Comparison of ENCODE assay signal across 15 cellular contexts in the genomic region with DNA sequence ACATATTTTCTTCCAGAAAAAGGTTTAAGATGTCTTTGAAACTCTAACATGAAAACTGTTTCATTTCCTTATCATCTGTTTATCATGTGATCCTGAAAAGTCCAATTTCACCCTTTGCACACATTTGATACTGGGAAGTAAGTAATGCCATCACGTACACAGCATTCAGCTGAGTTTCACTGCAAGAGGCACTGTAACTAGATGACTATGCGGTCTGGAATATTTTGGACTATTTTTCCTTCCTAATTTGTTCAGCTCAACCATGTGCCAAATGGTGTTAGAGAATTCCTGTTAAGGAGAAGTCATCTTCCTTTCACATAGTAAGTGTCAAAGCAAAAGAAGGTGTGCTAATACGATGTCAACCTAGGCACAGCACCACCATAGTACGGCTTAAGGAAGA.
DNase-seq lines count a peak whose midpoint lies in the region; ATAC-seq, FAIRE-seq and TF ChIP-seq lines count a peak whose summit lies in the region.
"Had no signal": no experiment of that assay in that cellular context is flagged by ENCODE, and none has a peak within 500 bp of the region (broad histone marks: within the 10 kb centered on the region; RNA-seq: fewer than 3 reads in every experiment).

No MANE protein-coding gene starts in this region.

- DNase-seq in heart right ventricle (no peak), Right ventricle myocardium superior (no peak), GM12878 (ENCODE audit: low read depth, low spot score) (no peak), immature natural killer cell (no peak), tibial artery (no peak), islet precursor cell (no peak)
- DNase-seq in activated T-cell treated with anti-CD3 and anti-CD28 coated beads, Interleukin-2, amount 50 U/mL, for 24 hours = no peak
- no peak for DNase-seq in effector memory CD8-positive, alpha-beta T cell
- DNase-seq: activated T-cell treated with anti-CD3 and anti-CD28 coated beads, Interleukin-2, amount 50 U/mL, for 1 hour; NCI-H1092; NCI-H2227 treated with DMSO at 0.1 percent for 48 hours; pancreas; PC-3 had no signal

- no peak overlapping the region for H3K4me3 ChIP-seq in heart right ventricle
- no peak overlapping the region for H3K4me3 ChIP-seq in GM12878
- no peak overlapping the region for H3K4me3 ChIP-seq in tibial artery
- H3K4me3 ChIP-seq: pancreas, thoracic aorta had no signal

- TF ChIP-seq POLR2A in GM12878 (IDR thresholded peaks at IDR 0.05; ENCODE audit: low read depth, low read length) = no peak

- SMC1A ChIA-PET in GM12878 (lab: Charles Lee; ENCODE audit: uncharacterized antibody, unreplicated experiment) = interaction anchor here (0.6 to 2.5 kb wide), 5 partner anchors 10 to 89 kb away, joined by 3 to 7 read pairs (median 3); no protein-coding TSS in a partner anchor

- H3K4me1 ChIP-seq in heart right ventricle (peaks cover 2 to 92% (median 60%) of the 10 kb centered on the region in 9 donors), GM12878 (ENCODE audit: control insufficient read depth, insufficient read depth, low read length) (no peaks in the 10 kb centered on the region), tibial artery (peaks cover 0 to 97% (median 43%) of the 10 kb centered on the region in 4 donors)

- H3K27me3 Mint-ChIP-seq in immature natural killer cell (ENCODE audit: low read depth in 3 of 3) = peaks cover 0 to 2% (median 2%) of the 10 kb centered on the region in 3 donors
- no peaks in the 10 kb centered on the region for H3K27me3 Mint-ChIP-seq in activated T-cell treated with anti-CD3 and anti-CD28 coated beads, Interleukin-2, amount 50 U/mL, for 24 hours
- H3K27me3 Mint-ChIP-seq in effector memory CD8-positive, alpha-beta T cell = peaks cover 0 to 16% of the 10 kb centered on the region in 2 donors

- TF ChIP-seq RAD21 in GM12878 (IDR thresholded peaks at IDR 0.05; ENCODE audit: insufficient read depth, low read depth, low read length) = no peak

- CTCF ChIA-PET in GM12878 (lab: Yijun Ruan, JAX) = no interaction called here

- no peaks in the 10 kb centered on the region for H3K9me3 Mint-ChIP-seq in immature natural killer cell
- H3K9me3 Mint-ChIP-seq in activated T-cell treated with anti-CD3 and anti-CD28 coated beads, Interleukin-2, amount 50 U/mL, for 24 hours = no peaks in the 10 kb centered on the region
- H3K9me3 Mint-ChIP-seq in effector memory CD8-positive, alpha-beta T cell = no peaks in the 10 kb centered on the region

- FAIRE-seq in GM12878 (lab: Jason Lieb, UNC) = no peak
- FAIRE-seq: D721Med, pancreas had no signal

- POLR2A ChIA-PET in GM12878 (lab: Charles Lee) = no interaction called here

- no peak overlapping the region for H2AFZ ChIP-seq in GM12878 (ENCODE audit: control insufficient read depth, low read depth, low read length)

- intact Hi-C loops in heart right ventricle (cut with DNase I) (loop anchor here in 2 of 10 donors (5.0 to 10.0 kb wide), 2 partner anchors 49 to 52 kb away; no protein-coding TSS in a partner anchor), Right ventricle myocardium superior (cut with DNase I) (no loop called here), GM12878 (cut with micrococcal nuclease; ENCODE audit: unreplicated experiment) (no loop called here), tibial artery (cut with DNase I; ENCODE audit: low total_unique reads) (no loop called here)

- H3K27ac ChIP-seq in heart right ventricle (peak overlapping the region in 4 of 10 donors; percentile 30 to 68 (median 54)), GM12878 (ENCODE audit: control insufficient read depth, insufficient read depth) (no peak overlapping the region), tibial artery (peak overlapping the region; percentile 31 to 45)

- no peaks in the 10 kb centered on the region for H3K79me2 ChIP-seq in GM12878 (ENCODE audit: control insufficient read depth, insufficient read depth, low read length)

- no peak for TF ChIP-seq CTCF in heart right ventricle (IDR thresholded peaks at IDR 0.05)
- no peak for TF ChIP-seq CTCF in GM12878 (IDR thresholded peaks at IDR 0.05 in 2 of 3, conservative IDR thresholded peaks at IDR 0.05 in 1 of 3; ENCODE audit: control insufficient read depth in 2 of 3, extremely low read depth in 1 of 3, insufficient read depth in 1 of 3, low read depth in 3 of 3, low read length in 3 of 3)
- no peak for TF ChIP-seq CTCF in tibial artery (IDR thresholded peaks at IDR 0.05)

- RAD21 ChIA-PET in GM12878 (lab: Charles Lee; ENCODE audit: unreplicated experiment) = interaction anchor here (1.0 to 1.5 kb wide), 3 partner anchors 45 to 112 kb away, joined by 3 read pairs; no protein-coding TSS in a partner anchor

- H3K9me3 ChIP-seq in heart right ventricle (no peaks in the 10 kb centered on the region), GM12878 (replicated peaks; ENCODE audit: control insufficient read depth, insufficient read depth, low read length) (no peaks in the 10 kb centered on the region), tibial artery (no peaks in the 10 kb centered on the region)
- H3K9me3 ChIP-seq: pancreas, thoracic aorta had no signal

- no peak overlapping the region for H3K9ac ChIP-seq in GM12878 (ENCODE audit: control insufficient read depth, insufficient read depth, low read length)

- H3K36me3 Mint-ChIP-seq in immature natural killer cell = no peaks in the 10 kb centered on the region
- no peaks in the 10 kb centered on the region for H3K36me3 Mint-ChIP-seq in activated T-cell treated with anti-CD3 and anti-CD28 coated beads, Interleukin-2, amount 50 U/mL, for 24 hours (ENCODE audit: low read depth)
- H3K36me3 Mint-ChIP-seq in effector memory CD8-positive, alpha-beta T cell (ENCODE audit: insufficient read depth) = no peaks in the 10 kb centered on the region

- peak overlapping the region in 4 of 6 donors; percentile 4 to 57 (median 16) for H3K27ac Mint-ChIP-seq in immature natural killer cell
- no peak overlapping the region for H3K27ac Mint-ChIP-seq in activated T-cell treated with anti-CD3 and anti-CD28 coated beads, Interleukin-2, amount 50 U/mL, for 24 hours
- H3K27ac Mint-ChIP-seq in effector memory CD8-positive, alpha-beta T cell = no peak overlapping the region

- H3K27me3 ChIP-seq in heart right ventricle (no peaks in the 10 kb centered on the region), GM12878 (replicated peaks in 1 of 2; ENCODE audit: control insufficient read depth in 2 of 2, insufficient read depth in 2 of 2, low read length in 1 of 2) (no peaks in the 10 kb centered on the region), tibial artery (no peaks in the 10 kb centered on the region)
- H3K27me3 ChIP-seq: pancreas had no signal

- H3K36me3 ChIP-seq in heart right ventricle = no peaks in the 10 kb centered on the region
- H3K36me3 ChIP-seq in GM12878 (ENCODE audit: control insufficient read depth in 2 of 2, insufficient read depth in 2 of 2, low read length in 1 of 2) = no peaks in the 10 kb centered on the region
- no peaks in the 10 kb centered on the region for H3K36me3 ChIP-seq in tibial artery
- H3K36me3 ChIP-seq: pancreas, thoracic aorta had no signal

- H4K20me1 ChIP-seq in GM12878 (ENCODE audit: control insufficient read depth, insufficient read depth) = no peaks in the 10 kb centered on the region

- no peak overlapping the region for H3K4me2 ChIP-seq in GM12878 (ENCODE audit: control insufficient read depth, insufficient read depth)

- peaks cover 43 to 55% of the 10 kb centered on the region in 2 donors for H3K4me1 Mint-ChIP-seq in immature natural killer cell
- peaks cover 53% of the 10 kb centered on the region for H3K4me1 Mint-ChIP-seq in activated T-cell treated with anti-CD3 and anti-CD28 coated beads, Interleukin-2, amount 50 U/mL, for 24 hours (ENCODE audit: low read depth)
- peaks cover 7 to 14% of the 10 kb centered on the region in 2 donors for H3K4me1 Mint-ChIP-seq in effector memory CD8-positive, alpha-beta T cell (ENCODE audit: low read depth in 2 of 2)

- peak overlapping the region in 2 of 5 donors; percentile 14 to 15 for H3K4me3 Mint-ChIP-seq in immature natural killer cell
- H3K4me3 Mint-ChIP-seq in activated T-cell treated with anti-CD3 and anti-CD28 coated beads, Interleukin-2, amount 50 U/mL, for 24 hours = no peak overlapping the region
- H3K4me3 Mint-ChIP-seq in effector memory CD8-positive, alpha-beta T cell = no peak overlapping the region

- in situ Hi-C loops in GM12878 (cut with MboI) = no loop called here

- peak in 5 of 8 donors; percentile 8 to 51 (median 43) for ATAC-seq in heart right ventricle
- no peak for ATAC-seq in Right ventricle myocardium superior (ENCODE audit: poor library complexity)
- ATAC-seq in GM12878 = peak; percentile 19; the same call in 2 of the 3 replicates
- no peak for ATAC-seq in effector memory CD8-positive, alpha-beta T cell (replicated peaks)

- no TSS peak for BruUV-seq in GM12878 (replicated peaks; lab: Mats Ljungman, UMichigan)

- TF ChIP-seq EP300 in GM12878 (IDR thresholded peaks at IDR 0.05; ENCODE audit: borderline replicate concordance in 1 of 2, control insufficient read depth in 1 of 2, low read depth in 2 of 2, low read length in 2 of 2) = no peak

- WGBS in heart right ventricle, 2 donors = 70 to 82% methylated on average over 4 of the region's 4 CpGs
- 22% methylated on average over 4 of the region's 4 CpGs for WGBS in GM12878 (ENCODE audit: insufficient coverage, insufficient replicate concordance, low lambda C conversion rate, missing lambda C conversion rate)

TF ChIP-seq in GM12878, 131 proteins besides CTCF, POLR2A, EP300 and RAD21 (continues in another document):
- TF ChIP-seq ATF3 (IDR thresholded peaks at IDR 0.05; ENCODE audit: borderline replicate concordance, extremely low read depth, low read depth, low read length) (no peak), YBX1 (IDR thresholded peaks at IDR 0.05) (no peak), CBFB (IDR thresholded peaks at IDR 0.05; ENCODE audit: low read depth) (no peak), BMI1 (IDR thresholded peaks at IDR 0.05; ENCODE audit: borderline replicate concordance) (no peak), YY1 (IDR thresholded peaks at IDR 0.05; ENCODE audit: low read depth, low read length) (no peak), KAT2A (conservative IDR thresholded peaks at IDR 0.05; ENCODE audit: control insufficient read depth, low read depth, low read length) (no peak), JUNB (IDR thresholded peaks at IDR 0.05) (no peak), ZNF24 (IDR thresholded peaks at IDR 0.05) (no peak)
- TF ChIP-seq, protein P1, sequence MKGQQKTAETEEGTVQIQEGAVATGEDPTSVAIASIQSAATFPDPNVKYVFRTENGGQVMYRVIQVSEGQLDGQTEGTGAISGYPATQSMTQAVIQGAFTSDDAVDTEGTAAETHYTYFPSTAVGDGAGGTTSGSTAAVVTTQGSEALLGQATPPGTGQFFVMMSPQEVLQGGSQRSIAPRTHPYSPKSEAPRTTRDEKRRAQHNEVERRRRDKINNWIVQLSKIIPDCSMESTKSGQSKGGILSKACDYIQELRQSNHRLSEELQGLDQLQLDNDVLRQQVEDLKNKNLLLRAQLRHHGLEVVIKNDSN (IDR thresholded peaks at IDR 0.05; ENCODE audit: borderline replicate concordance, extremely low read length, insufficient read depth, low read depth, low read length) = no peak

Comparison
In these comparisons a context has a peak if more than half of its experiments do, and no peak if none do; other contexts are left out.
1. ATAC-seq: peak in heart right ventricle (5 of 8) and GM12878 (single experiment); none in Right ventricle myocardium superior (single experiment) and effector memory CD8-positive, alpha-beta T cell (single experiment).
2. H3K27ac Mint-ChIP-seq: peak in immature natural killer cell (4 of 6); none in activated T-cell treated with anti-CD3 and anti-CD28 coated beads, Interleukin-2, amount 50 U/mL, for 24 hours (single experiment) and effector memory CD8-positive, alpha-beta T cell (0 of 2).